In the genomic region with DNA sequence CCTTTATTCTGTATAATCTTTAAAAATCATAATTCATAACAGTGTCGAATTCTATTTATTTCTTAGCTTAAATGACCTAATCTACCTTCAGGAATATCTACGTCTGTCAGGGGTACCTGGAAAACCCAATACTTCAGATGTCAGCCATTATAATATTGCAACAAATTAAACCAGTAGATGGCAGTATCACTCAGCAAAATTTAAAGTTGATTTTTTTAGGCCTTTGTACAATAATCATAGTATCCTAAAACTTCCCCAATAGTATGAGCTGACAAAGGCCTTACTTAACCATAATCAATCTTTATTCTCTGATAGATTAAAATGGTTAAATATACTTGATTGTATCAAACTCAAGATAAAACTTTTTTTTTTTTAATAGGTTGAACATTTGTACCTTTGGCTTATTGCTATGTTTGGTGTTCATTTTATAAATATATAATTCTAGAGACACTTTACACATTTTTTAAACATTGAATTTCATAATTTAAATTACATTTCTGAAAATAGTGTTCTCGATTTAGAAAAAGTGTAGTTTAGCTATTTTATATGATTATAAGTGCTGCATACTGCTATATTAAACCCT, we compare ENCODE assay signal across 9 cellular contexts.
DNase-seq lines count a peak whose midpoint lies in the region; ATAC-seq, FAIRE-seq and TF ChIP-seq lines count a peak whose summit lies in the region.
"Had no signal": no experiment of that assay in that cellular context is flagged by ENCODE, and none has a peak within 500 bp of the region (broad histone marks: within the 10 kb centered on the region; RNA-seq: fewer than 3 reads in every experiment).

No MANE protein-coding gene starts in this region.

- H3K27ac Mint-ChIP-seq in GM23338: no peak overlapping the region
- no peak overlapping the region for H3K27ac Mint-ChIP-seq in activated T-cell treated with anti-CD3 and anti-CD28 coated beads, Interleukin-2, amount 50 U/mL, for 24 hours
- H3K27ac Mint-ChIP-seq: IgD-negative memory B cell had no signal

- FAIRE-seq in pancreas (lab: Jason Lieb, UNC): peak; percentile 95

- H3K9me2 ChIP-seq in GM23338 (ENCODE audit: insufficient read depth): no peaks in the 10 kb centered on the region

- H3K4me3 ChIP-seq in DND-41 (ENCODE audit: low read depth in 1 of 2, low read length in 2 of 2) (no peak overlapping the region), GM23338 (no peak overlapping the region), colonic mucosa (no peak overlapping the region), pancreas (no peak overlapping the region)

- H4K20me1 ChIP-seq in DND-41 (ENCODE audit: insufficient read depth, low read length) (no peaks in the 10 kb centered on the region), GM23338 (replicated peaks; ENCODE audit: insufficient read depth) (no peaks in the 10 kb centered on the region)

- no peak overlapping the region for H3K9ac ChIP-seq in DND-41 (ENCODE audit: low read depth, low read length)
- no peak overlapping the region for H3K9ac ChIP-seq in colonic mucosa (ENCODE audit: low read depth in 2 of 2, low read length in 2 of 2)

- H3K9me3 Mint-ChIP-seq in GM23338: no peaks in the 10 kb centered on the region; the same call in 2 of the 3 replicates
- H3K9me3 Mint-ChIP-seq in activated T-cell treated with anti-CD3 and anti-CD28 coated beads, Interleukin-2, amount 50 U/mL, for 24 hours: peaks cover 5% of the 10 kb centered on the region

- H2AFZ ChIP-seq in DND-41 (ENCODE audit: low read depth, low read length) (no peak overlapping the region), GM23338 (no peak overlapping the region)

- H3K4me3 Mint-ChIP-seq in GM23338: no peak overlapping the region
- H3K4me3 Mint-ChIP-seq in activated T-cell treated with anti-CD3 and anti-CD28 coated beads, Interleukin-2, amount 50 U/mL, for 24 hours: no peak overlapping the region
- H3K4me3 Mint-ChIP-seq: IgD-negative memory B cell had no signal

- H3K79me2 ChIP-seq in DND-41 (ENCODE audit: insufficient read depth, low read length) (no peaks in the 10 kb centered on the region), GM23338 (replicated peaks; ENCODE audit: insufficient read depth) (no peaks in the 10 kb centered on the region)

- TF ChIP-seq CTCF in DND-41 (IDR thresholded peaks at IDR 0.05; ENCODE audit: borderline replicate concordance, extremely low read depth, low read length, poor library complexity, severe bottlenecking): peak; percentile 66
- peak in 1 of 2 experiments; percentile 77; a peak in 3 of 4 replicates for TF ChIP-seq CTCF in GM23338 (conservative IDR thresholded peaks at IDR 0.05; ENCODE audit: low read depth in 2 of 2)
- TF ChIP-seq CTCF in colonic mucosa (IDR thresholded peaks at IDR 0.05): peak; percentile 49
- TF ChIP-seq CTCF in pancreas (IDR thresholded peaks at IDR 0.05): peak; percentile 26 to 56 (median 48)

- H3K4me2 ChIP-seq in DND-41 (ENCODE audit: insufficient read depth, low read length) (no peak overlapping the region), GM23338 (no peak overlapping the region)

- 13 to 18% methylated on average over 3 of the region's 3 CpGs for WGBS in pancreas, 2 donors

- DNase-seq in DND-41: no peak
- peak; percentile 48 for DNase-seq in GM23338 (ENCODE audit: low spot score)
- DNase-seq in NCI-H2107 treated with DMSO at 0.1 percent for 48 hours (lab: John Stamatoyannopoulos, UW; ENCODE audit: unreplicated experiment): peak; percentile 46
- no peak for DNase-seq in colonic mucosa
- DNase-seq in pancreas: no peak
- no peak for DNase-seq in activated T-cell treated with anti-CD3 and anti-CD28 coated beads, Interleukin-2, amount 50 U/mL, for 24 hours

- H3K9me3 ChIP-seq in DND-41 (ENCODE audit: insufficient read depth, low read length, severe bottlenecking) (no peaks in the 10 kb centered on the region), colonic mucosa (no peaks in the 10 kb centered on the region), pancreas (no peaks in the 10 kb centered on the region)

- H3K27ac ChIP-seq in DND-41 (ENCODE audit: low read length) (no peak overlapping the region), GM23338 (ENCODE audit: low read depth) (no peak overlapping the region), colonic mucosa (no peak overlapping the region), pancreas (no peak overlapping the region)

- ATAC-seq in DND-41 (ENCODE audit: insufficient read depth, low read depth): peak; percentile 48; the same call in 2 of the 3 replicates
- ATAC-seq in GM23338: no peak; the same call in 2 of the 3 replicates
- peak in 3 of 4 donors; percentile 57 to 75 (median 72) for ATAC-seq in pancreas
- no peak for ATAC-seq in HG02571 (IDR thresholded peaks at IDR 0.05; ENCODE audit: unreplicated experiment)
- no peak for ATAC-seq in HG02588 (IDR thresholded peaks at IDR 0.05; ENCODE audit: unreplicated experiment)

- no peaks in the 10 kb centered on the region for H3K4me1 ChIP-seq in DND-41 (ENCODE audit: insufficient read depth, low read length)
- no peaks in the 10 kb centered on the region for H3K4me1 ChIP-seq in GM23338 (ENCODE audit: insufficient read depth)
- H3K4me1 ChIP-seq in colonic mucosa: no peaks in the 10 kb centered on the region
- H3K4me1 ChIP-seq in pancreas: no peaks in the 10 kb centered on the region

- H3K27me3 Mint-ChIP-seq in GM23338 (ENCODE audit: insufficient read depth, low read depth, poor library complexity): no peaks in the 10 kb centered on the region
- H3K27me3 Mint-ChIP-seq in activated T-cell treated with anti-CD3 and anti-CD28 coated beads, Interleukin-2, amount 50 U/mL, for 24 hours: no peaks in the 10 kb centered on the region
- H3K27me3 Mint-ChIP-seq: IgD-negative memory B cell had no signal

- no peaks in the 10 kb centered on the region for H3K4me1 Mint-ChIP-seq in GM23338
- no peaks in the 10 kb centered on the region for H3K4me1 Mint-ChIP-seq in activated T-cell treated with anti-CD3 and anti-CD28 coated beads, Interleukin-2, amount 50 U/mL, for 24 hours (ENCODE audit: low read depth)
- H3K4me1 Mint-ChIP-seq: IgD-negative memory B cell had no signal

- H3K36me3 ChIP-seq in DND-41 (ENCODE audit: insufficient read depth, low read length) (no peaks in the 10 kb centered on the region), GM23338 (ENCODE audit: insufficient read depth) (no peaks in the 10 kb centered on the region), colonic mucosa (no peaks in the 10 kb centered on the region), pancreas (no peaks in the 10 kb centered on the region)

- H3K36me3 Mint-ChIP-seq in GM23338 (ENCODE audit: low read depth): 0 out of 3 replicates have a peak, but pooled peaks cover 5% of the 10 kb centered on the region
- H3K36me3 Mint-ChIP-seq in activated T-cell treated with anti-CD3 and anti-CD28 coated beads, Interleukin-2, amount 50 U/mL, for 24 hours (ENCODE audit: low read depth): no peaks in the 10 kb centered on the region
- H3K36me3 Mint-ChIP-seq: IgD-negative memory B cell had no signal

- H3F3A ChIP-seq in GM23338 (replicated peaks; ENCODE audit: low read depth): no peaks in the 10 kb centered on the region

- H3K27me3 ChIP-seq in DND-41 (ENCODE audit: insufficient read depth, low read length, poor library complexity) (no peaks in the 10 kb centered on the region), GM23338 (ENCODE audit: insufficient read depth) (no peaks in the 10 kb centered on the region), colonic mucosa (no peaks in the 10 kb centered on the region), pancreas (no peaks in the 10 kb centered on the region)

- intact Hi-C loops in colonic mucosa (cut with DNase I): loop anchor here (5.0 kb wide), 1 partner anchor 311 kb away; no protein-coding TSS in a partner anchor
- intact Hi-C loops in pancreas (cut with DNase I): no loop called here

Comparison
In these comparisons a context has a peak if more than half of its experiments do, and no peak if none do; other contexts are left out.
1. ATAC-seq: peak in DND-41 (single experiment) and pancreas (3 of 4); none in GM23338 (single experiment), HG02571 (single experiment) and HG02588 (single experiment).
2. DNase-seq: peak in GM23338 (single experiment) and NCI-H2107 treated with DMSO at 0.1 percent for 48 hours (single experiment); none in DND-41 (single experiment), colonic mucosa (single experiment), pancreas (0 of 6) and activated T-cell treated with anti-CD3 and anti-CD28 coated beads, Interleukin-2, amount 50 U/mL, for 24 hours (single experiment).